ENCODE assay signal across 23 cellular contexts in the genomic region with DNA sequence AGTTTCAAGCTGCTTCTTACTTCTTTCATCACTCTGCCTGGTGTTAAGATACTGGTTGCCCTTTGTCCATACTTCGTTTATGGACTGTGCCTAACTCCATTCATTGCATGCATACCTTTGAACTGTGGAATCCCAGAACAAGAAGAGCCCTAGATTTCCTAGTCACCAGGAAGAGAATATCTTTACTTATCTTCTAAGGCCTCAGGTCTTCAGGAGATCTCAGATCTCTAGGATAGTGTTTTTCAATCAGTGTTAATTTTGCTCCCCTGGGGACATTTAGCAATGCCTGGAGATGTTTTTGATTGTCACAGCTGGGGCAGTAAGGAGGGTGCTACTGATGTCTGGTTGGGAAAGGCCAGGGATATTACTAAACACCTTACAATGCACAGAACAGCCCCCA. TPM values are rescaled to one million over a fixed set of nuclear protein-coding genes. Genes with fewer than 3 reads are reported as not detected.
"Had no signal": no experiment of that assay in that cellular context is flagged by ENCODE, and none has a peak within 500 bp of the region (broad histone marks: within the 10 kb centered on the region; RNA-seq: fewer than 3 reads in every experiment).

No MANE protein-coding gene starts in this region.

- H3K4me3 ChIP-seq: ascending aorta, dorsolateral prefrontal cortex, left lung, lung, sigmoid colon, spleen, thoracic aorta, upper lobe of right lung had no signal

- DNase-seq: activated CD4-positive, CD25-positive, alpha-beta regulatory T cell treated with anti-CD3 and anti-CD28 coated beads, Interleukin-2, amount 50 U/mL, for 72 hours; activated gamma-delta T cell treated with Interleukin-2 at 50 U/mL for 16 hours; activated T-cell treated with anti-CD3 and anti-CD28 coated beads, Interleukin-2, amount 50 U/mL, for 1 hour; brain microvascular endothelial cell; central memory CD4-positive, alpha-beta T cell; dorsolateral prefrontal cortex; effector memory CD8-positive, alpha-beta T cell; immature natural killer cell; left lung; posterior cingulate gyrus; sigmoid colon; spleen; stimulated activated CD4-positive, alpha-beta T cell treated with anti-CD3 and anti-CD28 coated beads, Interleukin-4, amount 100 ng/mL, for 1 hour; stimulated activated naive CD4-positive, alpha-beta T cell treated with Interleukin-2 at 50 U/mL for 16 hours; T-cell; upper lobe of right lung; WERI-Rb-1 had no signal

- H3K36me3 ChIP-seq: ascending aorta, brain microvascular endothelial cell, left lung, sigmoid colon, spleen, thoracic aorta, upper lobe of right lung, WERI-Rb-1 had no signal

- H3K27ac ChIP-seq: ascending aorta, brain microvascular endothelial cell, dorsolateral prefrontal cortex, left lung, sigmoid colon, spleen, thoracic aorta, upper lobe of right lung, WERI-Rb-1 had no signal

- H3K27me3 ChIP-seq: ascending aorta, brain microvascular endothelial cell, sigmoid colon, spleen, upper lobe of right lung had no signal

- H3K9me3 ChIP-seq: ascending aorta, left lung, sigmoid colon, spleen, thoracic aorta, upper lobe of right lung had no signal

- FAIRE-seq: colon, TTC549 had no signal

- ATAC-seq: effector memory CD8-positive, alpha-beta T cell; natural killer cell treated with Interleukin-12 subunit alpha and Interleukin-12 subunit beta and Interleukin-15 and Interleukin-18, amount 100 ng/mL, for 72 hours; T-cell had no signal

- H3K4me1 ChIP-seq: ascending aorta, left lung, sigmoid colon, spleen, upper lobe of right lung had no signal

RNA-seq across cellular contexts. Expression of gene GJA1, which starts 35.5 kb away (rescaled TPM):
- total RNA-seq: natural killer cell treated with Interleukin-12 subunit alpha and Interleukin-12 subunit beta and Interleukin-15 and Interleukin-18, amount 100 ng/mL, for 72 hours had no signal
